9 cellular contexts compared by ENCODE assay signal in genomic region chr3:38662544-38662943, GRCh38. TPM values are rescaled to one million over a fixed set of nuclear protein-coding genes. Genes with fewer than 3 reads are reported as not detected.
DNase-seq lines count a peak whose midpoint lies in the region; ATAC-seq and TF ChIP-seq lines count a peak whose summit lies in the region.
"Had no signal": no experiment of that assay in that cellular context is flagged by ENCODE, and none has a peak within 500 bp of the region (broad histone marks: within the 10 kb centered on the region; RNA-seq: fewer than 3 reads in every experiment).

No MANE protein-coding gene starts in this region.

- no peaks in the 10 kb centered on the region for H4K20me1 ChIP-seq in hepatocyte (ENCODE audit: insufficient read depth, poor library complexity, severe bottlenecking)

- H3K4me1 ChIP-seq in Caco-2 (no peaks in the 10 kb centered on the region), hepatocyte (ENCODE audit: insufficient read depth) (no peaks in the 10 kb centered on the region)

- no peaks in the 10 kb centered on the region for H3K36me3 Mint-ChIP-seq in Caco-2 (ENCODE audit: insufficient read depth, unreplicated experiment)
- peaks cover 3% of the 10 kb centered on the region for H3K36me3 Mint-ChIP-seq in activated CD4-positive, alpha-beta memory T cell treated with anti-CD3 and anti-CD28 coated beads for 36 hours

- TF ChIP-seq CTCF in Caco-2 (IDR thresholded peaks at IDR 0.05; ENCODE audit: insufficient read depth in 1 of 2, low read depth in 1 of 2, low read length in 1 of 2, severe bottlenecking in 1 of 2, unreplicated experiment in 1 of 2) (peak; percentile 29 to 41), RWPE1 (conservative IDR thresholded peaks at IDR 0.05; ENCODE audit: low read depth) (0 out of 2 replicates have a peak, but pooled peaks have one; percentile 7), hepatocyte (IDR thresholded peaks at IDR 0.05; ENCODE audit: poor library complexity) (peak; percentile 47)

- H3K27me3 ChIP-seq in Caco-2 (replicated peaks; ENCODE audit: control insufficient read depth, insufficient read depth, low read length) (no peaks in the 10 kb centered on the region), hepatocyte (peaks cover 19% of the 10 kb centered on the region)

- CTCF ChIA-PET in Caco-2 (lab: Charles Lee), result interaction anchor here (0.6 to 1.5 kb wide), 5 partner anchors 11 to 799 kb away, joined by 3 to 5 read pairs (median 5); partner anchors contain the start of gene EXOG
- CTCF ChIA-PET in RWPE1 (lab: Yijun Ruan, JAX), result interaction anchor here (0.6 kb wide), 1 partner anchor 172 kb away, joined by 6 read pairs; no protein-coding TSS in a partner anchor
- CTCF ChIA-PET in activated CD4-positive, alpha-beta memory T cell treated with anti-CD3 and anti-CD28 coated beads for 36 hours (lab: Charles Lee), result interaction anchor here (0.8 to 3.3 kb wide), 3 partner anchors 11 to 166 kb away, joined by 3 to 17 read pairs (median 13); no protein-coding TSS in a partner anchor

- H3K9me3 Mint-ChIP-seq in Caco-2 (ENCODE audit: unreplicated experiment), result peaks cover 18% of the 10 kb centered on the region
- H3K9me3 Mint-ChIP-seq in activated CD4-positive, alpha-beta memory T cell treated with anti-CD3 and anti-CD28 coated beads for 36 hours, result peaks cover 17% of the 10 kb centered on the region

- H3K9me3 ChIP-seq in Caco-2, result no peaks in the 10 kb centered on the region; the same call in 1 of the 2 replicates
- peaks cover 4% of the 10 kb centered on the region for H3K9me3 ChIP-seq in hepatocyte (ENCODE audit: low read depth)

- H3K27ac ChIP-seq in RWPE1 (no peak overlapping the region), hepatocyte (no peak overlapping the region)
- H3K27ac ChIP-seq: dorsolateral prefrontal cortex had no signal

- intact Hi-C loops in Caco-2 (cut with micrococcal nuclease; ENCODE audit: unreplicated experiment), result loop anchor here (1.0 kb wide), 2 partner anchors 141 to 166 kb away; partner anchors contain the start of gene EXOG
- intact Hi-C loops in activated CD4-positive, alpha-beta memory T cell treated with anti-CD3 and anti-CD28 coated beads for 36 hours (cut with micrococcal nuclease), result no loop called here

- BruUV-seq in Caco-2 (replicated peaks; lab: Mats Ljungman, UMichigan), result no TSS peak

- H3K79me2 ChIP-seq in hepatocyte, result no peaks in the 10 kb centered on the region

- POLR2A ChIA-PET in Caco-2 (lab: Charles Lee), result no interaction called here
- POLR2A ChIA-PET in RWPE1 (lab: Yijun Ruan, JAX; ENCODE audit: low non-redundant PET), result no interaction called here
- POLR2A ChIA-PET in activated CD4-positive, alpha-beta memory T cell treated with anti-CD3 and anti-CD28 coated beads for 36 hours (lab: Charles Lee), result no interaction called here

- H3K4me1 Mint-ChIP-seq in Caco-2 (ENCODE audit: low read depth, unreplicated experiment), result no peaks in the 10 kb centered on the region
- H3K4me1 Mint-ChIP-seq in activated CD4-positive, alpha-beta memory T cell treated with anti-CD3 and anti-CD28 coated beads for 36 hours (ENCODE audit: low read depth), result no peaks in the 10 kb centered on the region

- no peak overlapping the region for H3K4me3 ChIP-seq in Caco-2 (ENCODE audit: low read depth, low read length)
- no peak overlapping the region for H3K4me3 ChIP-seq in hepatocyte
- H3K4me3 ChIP-seq: dorsolateral prefrontal cortex had no signal

- peaks cover 4% of the 10 kb centered on the region for H3K27me3 Mint-ChIP-seq in Caco-2 (ENCODE audit: insufficient read depth, unreplicated experiment)
- peaks cover 33% of the 10 kb centered on the region for H3K27me3 Mint-ChIP-seq in activated CD4-positive, alpha-beta memory T cell treated with anti-CD3 and anti-CD28 coated beads for 36 hours

- DNase-seq in Caco-2 (peak in 1 of 2 experiments; percentile 45), HS-27A (ENCODE audit: low read depth) (peak; percentile 41), RWPE1 (ENCODE audit: low spot score) (no peak), hepatocyte (ENCODE audit: low spot score) (peak; percentile 39), dedifferentiated amniotic fluid mesenchymal stem cell (ENCODE audit: extremely low spot score) (no peak)
- DNase-seq in activated CD4-positive, alpha-beta memory T cell treated with anti-CD3 and anti-CD28 coated beads for 36 hours, result no peak
- no peak for DNase-seq in stimulated activated CD4-positive, alpha-beta T cell treated with anti-CD3 and anti-CD28 coated beads, Interleukin-4, amount 100 ng/mL, for 4 hours
- DNase-seq: dorsolateral prefrontal cortex had no signal

- H3K9me2 ChIP-seq in hepatocyte (replicated peaks; ENCODE audit: insufficient read depth), result no peaks in the 10 kb centered on the region

- no peak overlapping the region for H3K4me3 Mint-ChIP-seq in Caco-2 (ENCODE audit: unreplicated experiment)
- no peak overlapping the region for H3K4me3 Mint-ChIP-seq in activated CD4-positive, alpha-beta memory T cell treated with anti-CD3 and anti-CD28 coated beads for 36 hours

- no peak overlapping the region for H3K27ac Mint-ChIP-seq in Caco-2 (ENCODE audit: unreplicated experiment)
- H3K27ac Mint-ChIP-seq in activated CD4-positive, alpha-beta memory T cell treated with anti-CD3 and anti-CD28 coated beads for 36 hours, result no peak overlapping the region

- H3K36me3 ChIP-seq in Caco-2 (ENCODE audit: control insufficient read depth, insufficient read depth, low read length) (no peaks in the 10 kb centered on the region), hepatocyte (replicated peaks; ENCODE audit: insufficient read depth, low read depth) (no peaks in the 10 kb centered on the region)

- WGBS in hepatocyte (ENCODE audit: low lambda C conversion rate, missing lambda C conversion rate), result 38% methylated on average over 4 of the region's 4 CpGs

- H3K4me2 ChIP-seq in hepatocyte, result no peak overlapping the region

- no peak overlapping the region for H2AFZ ChIP-seq in hepatocyte

- ATAC-seq in GM21360 (IDR thresholded peaks at IDR 0.05; ENCODE audit: unreplicated experiment), result no peak

RNA-seq across cellular contexts. Expression of gene SCN5A, which starts 13.1 kb away (rescaled TPM):
- 0.16 and 0.30 TPM in 2 replicates for total RNA-seq in Caco-2 (2022)
- total RNA-seq in hepatocyte, result 0.48 and 1.3 TPM in 2 replicates
- 0.97 and 1.9 TPM in 2 replicates for polyA plus RNA-seq in hepatocyte
- total RNA-seq in activated CD4-positive, alpha-beta memory T cell treated with anti-CD3 and anti-CD28 coated beads for 36 hours, result under 1 TPM; 0.12 to 0.34 TPM

Comparison
In these comparisons a context has a peak if more than half of its experiments do, and no peak if none do; other contexts are left out.
1. DNase-seq: peak in HS-27A (single experiment) and hepatocyte (single experiment); none in RWPE1 (single experiment), dedifferentiated amniotic fluid mesenchymal stem cell (single experiment), activated CD4-positive, alpha-beta memory T cell treated with anti-CD3 and anti-CD28 coated beads for 36 hours (single experiment) and stimulated activated CD4-positive, alpha-beta T cell treated with anti-CD3 and anti-CD28 coated beads, Interleukin-4, amount 100 ng/mL, for 4 hours (0 of 2).
2. Peak in every context shown above with its lines, with median percentiles within 50 percentile points of each other: CTCF ChIP-seq.